In genomic region chr11:77732143-77732542, GRCh38 we compare ENCODE assay signal across 24 cellular contexts.
DNase-seq lines count a peak whose midpoint lies in the region; ATAC-seq, FAIRE-seq and TF ChIP-seq lines count a peak whose summit lies in the region.
"Had no signal": no experiment of that assay in that cellular context is flagged by ENCODE, and none has a peak within 500 bp of the region (broad histone marks: within the 10 kb centered on the region; RNA-seq: fewer than 3 reads in every experiment).

No MANE protein-coding gene starts in this region.

- no TSS peak for BruUV-seq in HepG2 (replicated peaks; lab: Mats Ljungman, UMichigan)

- TF ChIP-seq CTCF in HepG2 (CRISPR knock-in tag; IDR thresholded peaks at IDR 0.05) (no peak), right lobe of liver (IDR thresholded peaks at IDR 0.05) (no peak), endodermal cell (conservative IDR thresholded peaks at IDR 0.05) (no peak)

- no peak for TF ChIP-seq EP300 in HepG2 (IDR thresholded peaks at IDR 0.05; ENCODE audit: low read depth in 2 of 2, low read length in 2 of 2)
- TF ChIP-seq EP300 in HepG2 (CRISPR knock-in tag; IDR thresholded peaks at IDR 0.05; ENCODE audit: borderline replicate concordance): no peak

- no peak overlapping the region for H3K27ac Mint-ChIP-seq in endodermal cell
- H3K27ac Mint-ChIP-seq in stimulated activated naive CD8-positive, alpha-beta T cell treated with anti-CD3 and anti-CD28 coated beads, Interleukin-15, amount 100 ng/mL, for 72 hours: no peak overlapping the region
- H3K27ac Mint-ChIP-seq: B cell; CD14-positive monocyte; CD4-positive, alpha-beta memory T cell; CD4-positive, CD25-positive, alpha-beta regulatory T cell; CD8-positive, alpha-beta memory T cell had no signal

- TF ChIP-seq POLR2A in HepG2 (IDR thresholded peaks at IDR 0.05; ENCODE audit: insufficient read depth in 1 of 2, low read depth in 2 of 2, low read length in 2 of 2) (no peak), right lobe of liver (IDR thresholded peaks at IDR 0.05) (no peak)

- CTCF ChIA-PET in HepG2 (lab: Yijun Ruan, JAX; ENCODE audit: low intra/inter-chr PET ratio, low total read pairs): no interaction called here

- WGBS in HepG2 (ENCODE audit: low lambda C conversion rate): 100% methylated on average over 1 of the region's 2 CpGs
- WGBS in right lobe of liver (ENCODE audit: insufficient coverage, low coverage, low lambda C conversion rate, missing lambda C conversion rate): 100% methylated on average over 2 of the region's 2 CpGs
- WGBS in endodermal cell (ENCODE audit: insufficient coverage in 1 of 2, insufficient read length in 1 of 2), 2 experiments: 85 to 90% methylated on average over 1 of the region's 2 CpGs

- POLR2A ChIA-PET in HepG2 (lab: Yijun Ruan, JAX): no interaction called here

- no peaks in the 10 kb centered on the region for H3K79me2 ChIP-seq in HepG2 (ENCODE audit: insufficient read depth, low read length)

- no peak overlapping the region for H3K4me2 ChIP-seq in HepG2 (ENCODE audit: low read depth, low read length)
- H3K4me2 ChIP-seq: A549 had no signal

- intact Hi-C loops in HepG2 (cut with micrococcal nuclease; ENCODE audit: unreplicated experiment) (no loop called here), right lobe of liver (cut with DNase I) (no loop called here)

- H4K20me1 ChIP-seq in HepG2 (ENCODE audit: insufficient read depth, low read length): no peaks in the 10 kb centered on the region

- H3K4me3 ChIP-seq in HepG2 (replicated peaks in 1 of 3; ENCODE audit: insufficient read depth in 1 of 3, low read depth in 2 of 3, low read length in 3 of 3) (no peak overlapping the region), right lobe of liver (no peak overlapping the region), endodermal cell (ENCODE audit: low read length) (peak overlapping the region; percentile 35)
- H3K4me3 ChIP-seq: A549, GM12878 had no signal

- no peaks in the 10 kb centered on the region for H3K27me3 ChIP-seq in HepG2 (ENCODE audit: control insufficient read depth in 1 of 2, insufficient read depth in 2 of 2, low read length in 2 of 2)
- no peaks in the 10 kb centered on the region for H3K27me3 ChIP-seq in right lobe of liver
- no peaks in the 10 kb centered on the region for H3K27me3 ChIP-seq in endodermal cell (ENCODE audit: control insufficient read depth, insufficient read depth, low read length, poor library complexity, severe bottlenecking)

- H3K27ac ChIP-seq in HepG2 (ENCODE audit: extremely low read length, insufficient read depth, low read length) (peak overlapping the region; percentile 30), right lobe of liver (no peak overlapping the region), endodermal cell (ENCODE audit: low read depth, low read length) (no peak overlapping the region)
- H3K27ac ChIP-seq: 22Rv1, A549 had no signal

- no peak for FAIRE-seq in HepG2 (lab: Jason Lieb, UNC)
- FAIRE-seq: A549, GM12878, GM12892, GM18507 had no signal

- no peak for TF ChIP-seq RAD21 in HepG2 (CRISPR knock-in tag; IDR thresholded peaks at IDR 0.05)

- H3K9me3 Mint-ChIP-seq in endodermal cell: peaks cover 25% of the 10 kb centered on the region
- H3K9me3 Mint-ChIP-seq in stimulated activated naive CD8-positive, alpha-beta T cell treated with anti-CD3 and anti-CD28 coated beads, Interleukin-15, amount 100 ng/mL, for 72 hours: peaks cover 15 to 25% of the 10 kb centered on the region in 2 donors

- ATAC-seq in HepG2 (no peak), right lobe of liver (no peak)
- ATAC-seq in stimulated activated naive CD8-positive, alpha-beta T cell treated with anti-CD3 and anti-CD28 coated beads, Interleukin-15, amount 100 ng/mL, for 72 hours: no peak
- ATAC-seq: A549, GM12878 had no signal

- H3K9ac ChIP-seq in HepG2 (ENCODE audit: insufficient read depth, low read depth, low read length) (no peak overlapping the region), endodermal cell (ENCODE audit: extremely low read depth, low read length, poor library complexity, severe bottlenecking) (no peak overlapping the region)

- H3K9me3 ChIP-seq in HepG2 (ENCODE audit: low read length): peaks cover 19% of the 10 kb centered on the region
- H3K9me3 ChIP-seq in right lobe of liver: no peaks in the 10 kb centered on the region
- H3K9me3 ChIP-seq in endodermal cell (ENCODE audit: control insufficient read depth, low read length): peaks cover 39% of the 10 kb centered on the region

- no peak overlapping the region for H2AFZ ChIP-seq in HepG2 (ENCODE audit: low read length)

- H3K36me3 ChIP-seq in HepG2 (replicated peaks in 1 of 2; ENCODE audit: control insufficient read depth in 1 of 2, insufficient read depth in 2 of 2, low read length in 2 of 2) (peaks cover 2 to 12% of the 10 kb centered on the region in 2 experiments; a peak in 4 of 5 replicates), right lobe of liver (peaks cover 0 to 3% (median 0%) of the 10 kb centered on the region in 4 donors), endodermal cell (ENCODE audit: control insufficient read depth, insufficient read depth, low read length) (peaks cover 54% of the 10 kb centered on the region)

- no peaks in the 10 kb centered on the region for H3K27me3 Mint-ChIP-seq in endodermal cell (ENCODE audit: insufficient read depth)
- no peaks in the 10 kb centered on the region for H3K27me3 Mint-ChIP-seq in stimulated activated naive CD8-positive, alpha-beta T cell treated with anti-CD3 and anti-CD28 coated beads, Interleukin-15, amount 100 ng/mL, for 72 hours
- H3K27me3 Mint-ChIP-seq: B cell; CD4-positive, alpha-beta memory T cell; CD4-positive, CD25-positive, alpha-beta regulatory T cell; CD8-positive, alpha-beta memory T cell had no signal

- H3K4me3 Mint-ChIP-seq in endodermal cell: no peak overlapping the region
- no peak overlapping the region for H3K4me3 Mint-ChIP-seq in stimulated activated naive CD8-positive, alpha-beta T cell treated with anti-CD3 and anti-CD28 coated beads, Interleukin-15, amount 100 ng/mL, for 72 hours
- H3K4me3 Mint-ChIP-seq: B cell; CD14-positive monocyte; CD4-positive, alpha-beta memory T cell; CD4-positive, CD25-positive, alpha-beta regulatory T cell; CD8-positive, alpha-beta memory T cell had no signal

- peaks cover 34% of the 10 kb centered on the region for H3K4me1 ChIP-seq in HepG2 (ENCODE audit: insufficient read depth, low read length)
- H3K4me1 ChIP-seq in right lobe of liver: no peaks in the 10 kb centered on the region
- no peaks in the 10 kb centered on the region for H3K4me1 ChIP-seq in endodermal cell (ENCODE audit: control insufficient read depth, insufficient read depth, low read length)
- H3K4me1 ChIP-seq: A549 had no signal

- DNase-seq in HepG2 (ENCODE audit: low spot score): peak; percentile 39
- DNase-seq in right lobe of liver: no peak
- DNase-seq in endodermal cell: no peak
- DNase-seq in stimulated activated naive CD8-positive, alpha-beta T cell treated with anti-CD3 and anti-CD28 coated beads, Interleukin-15, amount 100 ng/mL, for 72 hours: no peak
- DNase-seq in stimulated activated CD8-positive, alpha-beta memory T cell treated with anti-CD3 and anti-CD28 coated beads, Interleukin-4, amount 100 ng/mL, for 48 hours: no peak
- DNase-seq: AML-193; C1 segment of cervical spinal cord; CD4-positive, alpha-beta memory T cell; CD4-positive, CD25-positive, alpha-beta regulatory T cell; CD8-positive, alpha-beta memory T cell; DMS 273 treated with DMSO at 0.1 percent for 48 hours; DMS153; DMS53; DMS79; DND-41; EL; GDM1 had no signal

- no peaks in the 10 kb centered on the region for H3K4me1 Mint-ChIP-seq in endodermal cell
- H3K4me1 Mint-ChIP-seq in stimulated activated naive CD8-positive, alpha-beta T cell treated with anti-CD3 and anti-CD28 coated beads, Interleukin-15, amount 100 ng/mL, for 72 hours: no peaks in the 10 kb centered on the region
- H3K4me1 Mint-ChIP-seq: CD14-positive monocyte had no signal

- peaks cover 58% of the 10 kb centered on the region for H3K36me3 Mint-ChIP-seq in endodermal cell (ENCODE audit: low read depth)

- in situ Hi-C loops in HepG2 (cut with HindIII; ENCODE audit: extremely low pct_ligation_motif_present, low pct_unique_long_range_greater_than_20kb): no loop called here

TF ChIP-seq in HepG2, 621 proteins besides CTCF, POLR2A, EP300 and RAD21 (continues in another document):
- TF ChIP-seq PAXIP1 (CRISPR knock-in tag; conservative IDR thresholded peaks at IDR 0.05) (peak; percentile 62), POGZ (CRISPR knock-in tag; IDR thresholded peaks at IDR 0.05) (peak; percentile 36; the same call in 1 of the 2 replicates), SOX13 (IDR thresholded peaks at IDR 0.05) (no peak), SOX13 (CRISPR knock-in tag; conservative IDR thresholded peaks at IDR 0.05 in 1 of 2, IDR thresholded peaks at IDR 0.05 in 1 of 2) (peak in 1 of 2 experiments; percentile 51; a peak in 2 of 4 replicates), ISL2 (CRISPR knock-in tag; IDR thresholded peaks at IDR 0.05) (peak; percentile 35; the same call in 1 of the 2 replicates), SOX6 (IDR thresholded peaks at IDR 0.05) (no peak), SOX6 (CRISPR knock-in tag; IDR thresholded peaks at IDR 0.05) (0 out of 2 replicates have a peak, but pooled peaks have one; percentile 32), ZNF260 (CRISPR knock-in tag; IDR thresholded peaks at IDR 0.05; ENCODE audit: borderline replicate concordance, low read depth) (no peak), MED1 (CRISPR knock-in tag; IDR thresholded peaks at IDR 0.05) (0 out of 2 replicates have a peak, but pooled peaks have one; percentile 10)
